Comparison of ENCODE assay signal across 1 cellular context in genomic region chr15:48643776-48644497, GRCh38.
TF ChIP-seq lines count a peak whose summit lies in the region.

No MANE protein-coding gene starts in this region.

TF ChIP-seq in H1, 55 proteins besides CTCF, POLR2A, EP300 and RAD21 (continued from another document):
- TF ChIP-seq CHD7 (IDR thresholded peaks at IDR 0.05; ENCODE audit: insufficient replicate concordance, low read length): no peak
- TF ChIP-seq TAF1 (IDR thresholded peaks at IDR 0.05; ENCODE audit: low read depth, low read length): no peak
